ENCODE assay signal across 10 cellular contexts in the genomic region with DNA sequence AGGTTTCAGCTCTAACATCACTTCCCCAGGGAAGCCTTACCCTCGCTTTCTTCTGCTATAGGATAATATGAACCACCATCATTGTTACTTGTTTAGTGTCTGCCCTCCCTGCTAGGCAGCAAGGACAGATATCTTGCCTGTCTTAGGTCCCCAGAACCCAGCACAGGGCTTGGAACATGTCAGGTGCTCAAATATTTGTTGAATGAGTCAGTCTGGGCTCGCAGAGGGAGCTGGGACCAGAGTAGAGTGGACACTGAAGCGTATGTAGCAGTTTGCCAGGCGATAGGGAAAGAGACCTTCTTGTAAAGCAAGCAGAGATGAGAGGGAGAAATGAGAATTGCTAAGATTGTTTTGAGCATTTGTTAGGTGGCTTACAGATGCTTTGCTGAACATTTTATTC. TPM values are rescaled to one million over a fixed set of nuclear protein-coding genes. Genes with fewer than 3 reads are reported as not detected.
A peak's percentile ranks its signal among the peaks of the same experiment; 100 is the strongest.
DNase-seq lines count a peak whose midpoint lies in the region; ATAC-seq, FAIRE-seq and TF ChIP-seq lines count a peak whose summit lies in the region.
"Had no signal": no experiment of that assay in that cellular context is flagged by ENCODE, and none has a peak within 500 bp of the region (broad histone marks: within the 10 kb centered on the region; RNA-seq: fewer than 3 reads in every experiment).

No MANE protein-coding gene starts in this region.

- no peak overlapping the region for H3K9ac ChIP-seq in PC-3 (ENCODE audit: low read length)

- no TSS peak for BruUV-seq in PC-3 (replicated peaks; lab: Mats Ljungman, UMichigan)

- H3K27ac ChIP-seq in PC-3 (ENCODE audit: low read length), result 0 out of 2 replicates have a peak overlapping the region, but pooled peaks have one; percentile 14
- H3K27ac ChIP-seq in osteoblast (ENCODE audit: low read depth, low read length), result no peak overlapping the region
- H3K27ac ChIP-seq: ovary had no signal

- H4K20me1 ChIP-seq in PC-3 (ENCODE audit: low read length) (no peaks in the 10 kb centered on the region), osteoblast (ENCODE audit: insufficient read depth, low read length) (peaks cover 15% of the 10 kb centered on the region)

- TF ChIP-seq CTCF in PC-3 (conservative IDR thresholded peaks at IDR 0.05; ENCODE audit: low read depth, low read length) (no peak), fibroblast of pulmonary artery (IDR thresholded peaks at IDR 0.05; ENCODE audit: low read length, missing control alignments) (no peak), osteoblast (IDR thresholded peaks at IDR 0.05; ENCODE audit: extremely low read depth, low read depth, low read length) (no peak)

- H2AFZ ChIP-seq in PC-3 (ENCODE audit: low read length) (no peak overlapping the region), osteoblast (ENCODE audit: low read length) (no peak overlapping the region)

- H3K27me3 ChIP-seq in PC-3 (ENCODE audit: low read length), result no peaks in the 10 kb centered on the region
- H3K27me3 ChIP-seq in osteoblast (ENCODE audit: insufficient read depth, low read length), result no peaks in the 10 kb centered on the region
- H3K27me3 ChIP-seq: ovary had no signal

- no peak overlapping the region for H3K4me3 ChIP-seq in PC-3 (ENCODE audit: low read length)
- no peak overlapping the region for H3K4me3 ChIP-seq in fibroblast of pulmonary artery (replicated peaks; ENCODE audit: low read depth, low read length)
- no peak overlapping the region for H3K4me3 ChIP-seq in osteoblast (ENCODE audit: insufficient read depth, low read length)
- H3K4me3 ChIP-seq: ovary had no signal

- peak; percentile 50 for FAIRE-seq in GM12891 (lab: Jason Lieb, UNC)

- CTCF ChIA-PET in PC-3 (lab: Charles Lee), result interaction anchor here (1.0 kb wide), 1 partner anchor 56 kb away, joined by 5 read pairs; no protein-coding TSS in a partner anchor

- ATAC-seq in PC-3, result peak; percentile 100

- no peaks in the 10 kb centered on the region for H3K9me2 ChIP-seq in PC-3 (replicated peaks; ENCODE audit: low read length)

- POLR2A ChIA-PET in PC-3 (lab: Charles Lee; ENCODE audit: unreplicated experiment), result no interaction called here

- H3K79me2 ChIP-seq in PC-3 (ENCODE audit: low read length) (no peaks in the 10 kb centered on the region), osteoblast (ENCODE audit: insufficient read depth, low read length) (no peaks in the 10 kb centered on the region)

- intact Hi-C loops in PC-3 (cut with micrococcal nuclease), result no loop called here

- H3K4me1 ChIP-seq in PC-3 (ENCODE audit: insufficient read depth, low read length) (peaks cover 9% of the 10 kb centered on the region), osteoblast (ENCODE audit: insufficient read depth, low read length) (peaks cover 10% of the 10 kb centered on the region)

- H3K9me3 ChIP-seq in PC-3 (ENCODE audit: low read length) (no peaks in the 10 kb centered on the region), osteoblast (ENCODE audit: low read depth, low read length) (no peaks in the 10 kb centered on the region)
- H3K9me3 ChIP-seq: ovary had no signal

- no peak for TF ChIP-seq POLR2A in GM12891 (IDR thresholded peaks at IDR 0.05; ENCODE audit: low read depth, low read length)

- H3K4me2 ChIP-seq in PC-3 (ENCODE audit: low read length) (peak overlapping the region; percentile 49), osteoblast (ENCODE audit: insufficient read depth, low read length) (no peak overlapping the region)

- H3K36me3 ChIP-seq in PC-3 (ENCODE audit: low read depth, low read length), result no peaks in the 10 kb centered on the region
- H3K36me3 ChIP-seq in osteoblast (ENCODE audit: insufficient read depth, low read length), result peaks cover 3% of the 10 kb centered on the region
- H3K36me3 ChIP-seq: ovary had no signal

- no peak for DNase-seq in GM12891 (ENCODE audit: insufficient read length, low spot score)
- peak; percentile 83 for DNase-seq in PC-3
- peak; percentile 51 for DNase-seq in fibroblast of pulmonary artery (ENCODE audit: low read depth)
- peak; percentile 87 for DNase-seq in osteoblast (ENCODE audit: insufficient read length, low spot score, missing footprints)
- no peak for DNase-seq in mesenteric fat pad (ENCODE audit: low spot score)
- DNase-seq in activated effector memory CD4-positive, alpha-beta T cell treated with Interleukin-2 at 50 U/mL for 16 hours, result no peak
- no peak for DNase-seq in KG1 (lab: John Stamatoyannopoulos, UW)
- no peak for DNase-seq in Kasumi-1 (lab: John Stamatoyannopoulos, UW)
- DNase-seq: ovary, T-helper 1 cell had no signal

- H3F3A ChIP-seq in PC-3 (ENCODE audit: low read length, unreplicated experiment), result no peaks in the 10 kb centered on the region

TF ChIP-seq in GM12891, 5 proteins besides CTCF, POLR2A, EP300 and RAD21:
- TF ChIP-seq POLR2AphosphoS5 (IDR thresholded peaks at IDR 0.05; ENCODE audit: low read depth, low read length), result no peak
- TF ChIP-seq POU2F2 (IDR thresholded peaks at IDR 0.05; ENCODE audit: low read depth, low read length), result no peak
- no peak for TF ChIP-seq SPI1 (IDR thresholded peaks at IDR 0.05; ENCODE audit: low read depth, low read length)
- no peak for TF ChIP-seq TAF1 (IDR thresholded peaks at IDR 0.05; ENCODE audit: low read depth, low read length)
- TF ChIP-seq PAX5 (IDR thresholded peaks at IDR 0.05; ENCODE audit: insufficient read depth, low read length, severe bottlenecking), result no peak

RNA-seq across cellular contexts. Expression of gene BCKDHA, which starts 11.7 kb away (rescaled TPM):
- polyA plus RNA-seq in GM12891 (2012; ENCODE audit: low read depth, missing spikeins), result 84.2 TPM
- 49.2 and 53.1 TPM in 2 replicates for total RNA-seq in PC-3 (2014; rRNA removed)
- total RNA-seq in osteoblast, result 33.9 and 37.3 TPM in 2 replicates
- 5.7 TPM for total RNA-seq in mesenteric fat pad

RNA-seq across cellular contexts. Expression of gene EXOSC5, which starts 12.1 kb away (rescaled TPM):
- 95.3 TPM for polyA plus RNA-seq in GM12891 (2012; ENCODE audit: low read depth, missing spikeins)
- 40.8 and 41.5 TPM in 2 replicates for total RNA-seq in PC-3 (2014; rRNA removed)
- total RNA-seq in osteoblast, result 13.3 and 14.5 TPM in 2 replicates
- total RNA-seq in mesenteric fat pad, result 9.6 TPM

RNA-seq across cellular contexts. Expression of gene B3GNT8, which starts 17.9 kb away (rescaled TPM):
- polyA plus RNA-seq in GM12891 (2012; ENCODE audit: low read depth, missing spikeins), result 0.15 TPM
- total RNA-seq in PC-3 (2014; rRNA removed), result 2.3 TPM in 1 of 2 replicates, not detected in the other
- total RNA-seq in osteoblast, result 0.59 and 0.72 TPM in 2 replicates
- total RNA-seq in mesenteric fat pad, result 8.1 TPM

RNA-seq across cellular contexts. Expression of gene DMAC2, which starts 30.4 kb away (rescaled TPM):
- polyA plus RNA-seq in GM12891 (2012; ENCODE audit: low read depth, missing spikeins), result 30.1 TPM
- total RNA-seq in PC-3 (2014; rRNA removed) (36.8 and 44.6 TPM in 2 replicates), osteoblast (27.4 and 30.0 TPM in 2 replicates), mesenteric fat pad (33.0 TPM)

RNA-seq across cellular contexts. Expression of gene TMEM91, which starts 33.0 kb away (rescaled TPM):
- polyA plus RNA-seq in GM12891 (2012; ENCODE audit: low read depth, missing spikeins), result 7.1 TPM
- total RNA-seq in PC-3 (2014; rRNA removed) (2.4 and 3.6 TPM in 2 replicates), osteoblast (5.9 and 6.2 TPM in 2 replicates), mesenteric fat pad (10.0 TPM)

Comparison
In these comparisons a context has a peak if more than half of its experiments do, and no peak if none do; other contexts are left out.
1. DNase-seq: peak in PC-3 (single experiment), fibroblast of pulmonary artery (single experiment) and osteoblast (single experiment); none in GM12891 (single experiment), mesenteric fat pad (single experiment), activated effector memory CD4-positive, alpha-beta T cell treated with Interleukin-2 at 50 U/mL for 16 hours (single experiment), KG1 (single experiment) and Kasumi-1 (0 of 2).